ENCODE assay signal across 11 cellular contexts in the genomic region with DNA sequence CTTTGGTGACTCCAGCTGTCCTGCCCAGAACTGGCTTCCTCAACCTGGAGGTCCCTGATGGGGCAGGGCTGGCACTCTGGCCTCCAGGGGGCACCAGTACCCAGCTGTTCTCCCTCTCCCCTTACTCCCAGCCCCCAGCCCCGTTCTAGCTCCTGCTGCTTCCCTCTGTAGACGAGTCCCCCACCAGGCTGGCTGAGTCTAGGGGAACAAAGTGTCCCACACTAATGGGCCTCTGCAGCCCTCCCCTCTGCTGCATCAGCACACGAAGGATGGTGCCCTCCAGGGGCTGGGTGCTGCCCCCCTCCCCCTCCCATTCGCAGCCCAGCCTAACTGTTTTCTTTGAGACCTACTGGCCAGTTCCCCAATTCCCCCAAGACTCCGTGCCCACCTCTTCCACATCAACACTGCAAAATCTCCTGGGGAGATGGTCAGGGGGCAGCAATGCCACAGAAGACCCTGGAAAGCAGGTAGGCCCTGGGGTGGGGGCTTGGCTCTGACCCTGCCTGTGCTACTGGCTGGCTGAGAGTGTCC. TPM values are rescaled to one million over a fixed set of nuclear protein-coding genes. Genes with fewer than 3 reads are reported as not detected.
A peak's percentile ranks its signal among the peaks of the same experiment; 100 is the strongest.
DNase-seq lines count a peak whose midpoint lies in the region; ATAC-seq, FAIRE-seq and TF ChIP-seq lines count a peak whose summit lies in the region.
"Had no signal": no experiment of that assay in that cellular context is flagged by ENCODE, and none has a peak within 500 bp of the region (broad histone marks: within the 10 kb centered on the region; RNA-seq: fewer than 3 reads in every experiment).

No MANE protein-coding gene starts in this region.

- no peaks in the 10 kb centered on the region; the same call in 1 of the 2 replicates for H3K79me1 ChIP-seq in H1 (ENCODE audit: low read depth, low read length)

- no peak overlapping the region for H2BK12ac ChIP-seq in H1 (ENCODE audit: low read depth, low read length)

- no peak overlapping the region for H2BK5ac ChIP-seq in H1 (ENCODE audit: low read depth, low read length)

- H3K27me3 ChIP-seq in H1 (replicated peaks in 1 of 4; ENCODE audit: control insufficient read depth in 3 of 4, extremely low read depth in 1 of 4, insufficient read depth in 3 of 4, low read length in 3 of 4) = peaks cover 2 to 24% (median 17%) of the 10 kb centered on the region in 4 experiments
- peaks cover 64% of the 10 kb centered on the region for H3K27me3 ChIP-seq in suprapubic skin
- H3K27me3 ChIP-seq in transverse colon = peaks cover 76% of the 10 kb centered on the region

- H4K5ac ChIP-seq in H1 (ENCODE audit: insufficient read length, low read depth, low read length) = no peak overlapping the region

- peak; percentile 72 to 81 for TF ChIP-seq RAD21 in H1 (IDR thresholded peaks at IDR 0.05 in 1 of 2, conservative IDR thresholded peaks at IDR 0.05 in 1 of 2; ENCODE audit: low read depth in 2 of 2, low read length in 2 of 2)

- H4K8ac ChIP-seq in H1 (ENCODE audit: extremely low read depth, insufficient read depth, low read length) = no peak overlapping the region

- H3K27ac ChIP-seq in H1 (ENCODE audit: low read depth, low read length) (no peak overlapping the region), suprapubic skin (no peak overlapping the region), transverse colon (no peak overlapping the region)

- no peak overlapping the region; the same call in 1 of the 2 replicates for H2AK5ac ChIP-seq in H1 (ENCODE audit: low read depth, low read length)

- POLR2A ChIA-PET in H1 (lab: Charles Lee; ENCODE audit: partially characterized antibody) = interaction anchor here (0.6 to 1.3 kb wide), 2 partner anchors 16 to 77 kb away, joined by 3 read pairs; no protein-coding TSS in a partner anchor

- H3K36me3 ChIP-seq in H1 (ENCODE audit: control insufficient read depth in 2 of 4, insufficient read depth in 4 of 4, low read length in 3 of 4) (no peaks in the 10 kb centered on the region), suprapubic skin (no peaks in the 10 kb centered on the region), transverse colon (no peaks in the 10 kb centered on the region)

- H3K4me1 ChIP-seq in H1 (replicated peaks in 1 of 4; ENCODE audit: control insufficient read depth in 3 of 4, insufficient read depth in 4 of 4, low read length in 3 of 4) (peaks cover 0 to 6% (median 4%) of the 10 kb centered on the region in 4 experiments; a peak in 6 of 7 replicates), suprapubic skin (peaks cover 11% of the 10 kb centered on the region), transverse colon (peaks cover 0 to 7% (median 5%) of the 10 kb centered on the region in 4 donors)

- no peak overlapping the region for H3K14ac ChIP-seq in H1 (ENCODE audit: insufficient read length)

- TF ChIP-seq POLR2A in NB4 (IDR thresholded peaks at IDR 0.05; ENCODE audit: extremely low read depth, insufficient read length) (no peak), H1 (IDR thresholded peaks at IDR 0.05; ENCODE audit: control extremely low read depth in 1 of 2, low read depth in 2 of 2, low read length in 2 of 2) (no peak), suprapubic skin (IDR thresholded peaks at IDR 0.05) (no peak), erythroblast (IDR thresholded peaks at IDR 0.05; ENCODE audit: low read length) (no peak), transverse colon (IDR thresholded peaks at IDR 0.05) (no peak)

- no peak overlapping the region for H3K4me3 ChIP-seq in NB4 (ENCODE audit: low read depth, low read length)
- no peak overlapping the region for H3K4me3 ChIP-seq in H1 (ENCODE audit: extremely low read depth in 1 of 4, insufficient read depth in 2 of 4, low read depth in 3 of 4, low read length in 4 of 4)
- H3K4me3 ChIP-seq in suprapubic skin = no peak overlapping the region
- no peak overlapping the region for H3K4me3 ChIP-seq in transverse colon

- H3K23me2 ChIP-seq in H1 (ENCODE audit: low read depth, low read length) = peaks cover 2% of the 10 kb centered on the region; the same call in 1 of the 2 replicates

- no peak overlapping the region for H4K91ac ChIP-seq in H1 (replicated peaks; ENCODE audit: insufficient read length, low read length)

- H3K9ac ChIP-seq in H1 (replicated peaks in 1 of 4; ENCODE audit: extremely low read depth in 1 of 4, low read depth in 3 of 4, low read length in 3 of 4) = no peak overlapping the region

- no peak for FAIRE-seq in H1 (lab: Jason Lieb, UNC)

- H3K9me3 ChIP-seq in H1 (ENCODE audit: insufficient read depth in 2 of 2, low read depth in 1 of 2, low read length in 1 of 2) = no peaks in the 10 kb centered on the region
- no peaks in the 10 kb centered on the region for H3K9me3 ChIP-seq in suprapubic skin
- no peaks in the 10 kb centered on the region for H3K9me3 ChIP-seq in transverse colon

- CTCF ChIA-PET in H1 (lab: Charles Lee; ENCODE audit: partially characterized antibody) = interaction anchor here (0.6 to 9.7 kb wide), 31 partner anchors 10 to 257 kb away, joined by 3 to 187 read pairs (median 5); no protein-coding TSS in a partner anchor

- no peak for TF ChIP-seq EP300 in H1 (IDR thresholded peaks at IDR 0.05; ENCODE audit: borderline replicate concordance in 1 of 2, low read depth in 2 of 2, low read length in 2 of 2)
- TF ChIP-seq EP300 in suprapubic skin (IDR thresholded peaks at IDR 0.05) = no peak
- TF ChIP-seq EP300 in transverse colon (IDR thresholded peaks at IDR 0.05; ENCODE audit: low read depth) = no peak

- H2BK120ac ChIP-seq in H1 (replicated peaks; ENCODE audit: low read depth, low read length) = no peak overlapping the region

- no peak for ATAC-seq in Right ventricle myocardium inferior
- no peak for ATAC-seq in HG02678 (IDR thresholded peaks at IDR 0.05; ENCODE audit: unreplicated experiment)
- ATAC-seq: activated CD8-positive, alpha-beta memory T cell treated with anti-CD3 and anti-CD28 coated beads, Interleukin-2, amount 10 ng/mL, durations not matched to agents 7 days and 5 days had no signal

- TF ChIP-seq CTCF in NB4 (IDR thresholded peaks at IDR 0.05; ENCODE audit: low read depth, low read length) = peak; percentile 81
- peak; percentile 82 to 86 (median 83) for TF ChIP-seq CTCF in H1 (IDR thresholded peaks at IDR 0.05; ENCODE audit: control extremely low read depth in 1 of 3, insufficient read depth in 1 of 3, low read depth in 1 of 3, low read length in 3 of 3)
- no peak for TF ChIP-seq CTCF in suprapubic skin (IDR thresholded peaks at IDR 0.05)
- TF ChIP-seq CTCF in transverse colon (IDR thresholded peaks at IDR 0.05) = no peak

- no peak overlapping the region; the same call in 1 of the 2 replicates for H2AFZ ChIP-seq in H1 (ENCODE audit: low read length)

- no peak overlapping the region for H3K23ac ChIP-seq in H1 (ENCODE audit: insufficient read length)

- peak overlapping the region in 1 of 2 experiments; percentile 40; a peak in 2 of 4 replicates for H3K4me2 ChIP-seq in H1 (ENCODE audit: insufficient read depth in 1 of 2, low read depth in 2 of 2, low read length in 2 of 2)

- H3K56ac ChIP-seq in H1 (replicated peaks; ENCODE audit: insufficient read length, low read depth, low read length) = no peak overlapping the region

- no peak overlapping the region for H3K4ac ChIP-seq in H1 (replicated peaks; ENCODE audit: insufficient read length, low read depth, low read length)

- H2BK15ac ChIP-seq in H1 (ENCODE audit: low read length) = no peak overlapping the region

- H3K79me2 ChIP-seq in H1 (ENCODE audit: control insufficient read depth in 1 of 2, insufficient read depth in 2 of 2, low read length in 2 of 2) = no peaks in the 10 kb centered on the region

- in situ Hi-C loops in transverse colon (cut with MboI; ENCODE audit: low pct_ligation_motif_present in 1 of 4, low pct_unique_long_range_greater_than_20kb in 1 of 4, low sequenced_read_pairs in 3 of 4) = no loop called here

- intact Hi-C loops in cardiac septum (cut with DNase I) (no loop called here), Right ventricle myocardium inferior (cut with DNase I) (no loop called here), transverse colon (cut with DNase I; ENCODE audit: low total_unique reads) (no loop called here)

- no peaks in the 10 kb centered on the region for H4K20me1 ChIP-seq in H1 (replicated peaks in 1 of 2; ENCODE audit: control insufficient read depth in 1 of 2, insufficient read depth in 2 of 2, low read length in 2 of 2)

- 42% methylated on average over 4 of the region's 5 CpGs; no CpG with 5 or more reads in 1 of the 2 experiments for WGBS in H1 (ENCODE audit: extremely low coverage in 1 of 2, insufficient coverage in 1 of 2, insufficient read length in 1 of 2, insufficient replicate concordance in 2 of 2, low coverage in 1 of 2, low lambda C conversion rate in 2 of 2, missing lambda C conversion rate in 1 of 2), 2 experiments
- WGBS in suprapubic skin = 54% methylated on average over 5 of the region's 5 CpGs
- 37% methylated on average over 5 of the region's 5 CpGs; no CpG with 5 or more reads in 1 of the 2 donors for WGBS in transverse colon (ENCODE audit: low coverage in 1 of 2), 2 donors

- H2BK20ac ChIP-seq in H1 (ENCODE audit: low read length) = no peak overlapping the region

- DNase-seq in cardiac septum (ENCODE audit: low spot score) (peak; percentile 66), Right ventricle myocardium inferior (ENCODE audit: missing footprints) (no peak), NB4 (ENCODE audit: low read depth) (peak; percentile 56), H1 (ENCODE audit: low read depth in 1 of 2, low spot score in 2 of 2) (peak in 1 of 2 experiments; percentile 89), suprapubic skin (ENCODE audit: low spot score in 2 of 2) (peak; percentile 34 to 36), erythroblast (lab: John Stamatoyannopoulos, UW) (no peak), transverse colon (no peak)
- DNase-seq: activated CD8-positive, alpha-beta memory T cell treated with anti-CD3 and anti-CD28 coated beads, Interleukin-2, amount 10 ng/mL, durations not matched to agents 7 days and 5 days; NCI-H1930 had no signal

- no peak overlapping the region; the same call in 1 of the 2 replicates for H3K18ac ChIP-seq in H1 (ENCODE audit: extremely low read depth, low read length)

TF ChIP-seq in H1, 55 proteins besides CTCF, POLR2A, EP300 and RAD21 (continues in another document):
- no peak for TF ChIP-seq JUN (IDR thresholded peaks at IDR 0.05; ENCODE audit: low read depth, low read length)
- no peak for TF ChIP-seq GABPA (IDR thresholded peaks at IDR 0.05; ENCODE audit: borderline replicate concordance, insufficient read depth, low read length)

RNA-seq across cellular contexts. Expression of gene RHCG, which starts 4.2 kb away (rescaled TPM):
- total RNA-seq in cardiac septum (2.0 TPM), Right ventricle myocardium inferior (not detected), suprapubic skin (10 to 100 TPM; 18.6 to 24.2 (median 20.8) TPM), transverse colon (under 1 TPM in 1 of 4 donors, not detected in 3; 0.41 TPM)
- 0.46 TPM in 1 of 2 replicates, not detected in the other for total RNA-seq in H1 (2021; fragmentation: NEBNext Ultra II Directional; extraction: Animal tissue kit (Norgen Biotek cat#: 25700))
- polyA plus RNA-seq in H1 (2011; rRNA removed) = 0.53 and 0.68 TPM in 2 replicates
- polyA plus RNA-seq in H1 (2011; cell fraction: cytosol; rRNA removed) = 0.74 TPM
- 0.97 TPM for polyA plus RNA-seq in H1 (2011; cell fraction: nucleus; rRNA removed)
- polyA plus RNA-seq in H1 (2012, experiment 1 of 2) = 0.25 to 0.58 TPM (median 0.45 TPM) in 4 replicates
- polyA plus RNA-seq in H1 (2012, experiment 2 of 2) = 0.39 TPM
- 0.43 TPM for polyA plus RNA-seq in H1 (2013, experiment 1 of 2)
- polyA plus RNA-seq in H1 (2013, experiment 2 of 2) = 0.37 TPM
- polyA minus RNA-seq in H1 (2011; rRNA and poly(A)+ RNA removed) = 1.2 and 1.6 TPM in 2 replicates
- not detected for polyA minus RNA-seq in H1 (2011; cell fraction: cytosol; rRNA and poly(A)+ RNA removed)
- polyA minus RNA-seq in H1 (2011; cell fraction: nucleus; rRNA and poly(A)+ RNA removed) = 0.30 TPM
- total RNA-seq: activated CD8-positive, alpha-beta memory T cell treated with anti-CD3 and anti-CD28 coated beads, Interleukin-2, amount 10 ng/mL, durations not matched to agents 7 days and 5 days; myocyte had no signal

Comparison
In these comparisons a context has a peak if more than half of its experiments do, and no peak if none do; other contexts are left out.
1. DNase-seq: peak in cardiac septum (single experiment), NB4 (single experiment) and suprapubic skin (2 of 2); none in Right ventricle myocardium inferior (single experiment), erythroblast (0 of 2) and transverse colon (single experiment).
2. CTCF ChIP-seq: peak in NB4 (single experiment) and H1 (3 of 3); none in suprapubic skin (0 of 2) and transverse colon (0 of 5).